In the genomic region with DNA sequence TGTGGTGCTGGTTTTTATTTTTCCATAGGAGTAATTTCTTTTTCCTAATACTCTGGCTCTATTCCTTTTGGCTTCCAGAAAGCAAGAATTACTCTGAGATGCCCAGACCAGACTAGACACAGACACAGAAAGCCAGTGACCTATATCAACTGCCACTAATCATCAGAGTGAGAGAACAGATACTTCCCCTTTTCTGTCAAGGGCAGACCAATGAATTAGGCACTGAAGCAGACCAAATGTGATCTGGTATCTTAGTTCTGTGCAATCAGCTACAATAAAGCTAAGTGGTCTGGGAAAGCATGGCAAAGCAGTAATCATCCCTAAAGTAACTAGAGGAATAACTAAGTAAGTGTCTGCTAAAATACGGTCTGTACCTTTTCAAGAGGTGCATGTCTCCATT, we compare ENCODE assay signal across 19 cellular contexts.
A peak's percentile ranks its signal among the peaks of the same experiment; 100 is the strongest.
DNase-seq lines count a peak whose midpoint lies in the region; ATAC-seq, FAIRE-seq and TF ChIP-seq lines count a peak whose summit lies in the region.
"Had no signal": no experiment of that assay in that cellular context is flagged by ENCODE, and none has a peak within 500 bp of the region (broad histone marks: within the 10 kb centered on the region; RNA-seq: fewer than 3 reads in every experiment).

No MANE protein-coding gene starts in this region.

- no peak for FAIRE-seq in GM12878 (lab: Jason Lieb, UNC)
- FAIRE-seq: pancreas had no signal

- DNase-seq in heart left ventricle = no peak
- no peak for DNase-seq in left cardiac atrium
- peak; percentile 87 for DNase-seq in MV-4-11 (lab: John Stamatoyannopoulos, UW)
- no peak for DNase-seq in GM12878 (ENCODE audit: low read depth, low spot score)
- no peak for DNase-seq in SIG-M5 treated with dmso at 0.1 percent for 504 hours (lab: John Stamatoyannopoulos, UW; ENCODE audit: unreplicated experiment)
- no peak for DNase-seq in GM19240 (ENCODE audit: insufficient read length, low spot score)
- DNase-seq in HUDEP-2 (lab: John Stamatoyannopoulos, UW; ENCODE audit: unreplicated experiment in 76 of 76) = no peak
- DNase-seq: ACHN; activated CD4-positive, alpha-beta T cell treated with anti-CD3 and anti-CD28 coated beads, Interleukin-2, amount 10 ng/mL, durations not matched to agents 24 days and 14 days; cerebellar nuclear complex; HCEC 1CT; NCI-H1436; NCI-H2107; NCI-H510A had no signal

- H3K27me3 ChIP-seq in heart left ventricle (no peaks in the 10 kb centered on the region), GM12878 (replicated peaks in 1 of 2; ENCODE audit: control insufficient read depth in 2 of 2, insufficient read depth in 2 of 2, low read length in 1 of 2) (no peaks in the 10 kb centered on the region)
- H3K27me3 ChIP-seq: ascending aorta, pancreas, suprapubic skin had no signal

- RAD21 ChIA-PET in GM12878 (lab: Charles Lee; ENCODE audit: unreplicated experiment) = interaction anchor here (1.0 to 1.9 kb wide), 10 partner anchors 10 to 260 kb away, joined by 3 to 8 read pairs (median 4); no protein-coding TSS in a partner anchor

- no peak for TF ChIP-seq CTCF in heart left ventricle (IDR thresholded peaks at IDR 0.05)
- TF ChIP-seq CTCF in GM12878 (IDR thresholded peaks at IDR 0.05 in 2 of 3, conservative IDR thresholded peaks at IDR 0.05 in 1 of 3; ENCODE audit: control insufficient read depth in 2 of 3, extremely low read depth in 1 of 3, insufficient read depth in 1 of 3, low read depth in 3 of 3, low read length in 3 of 3) = no peak

- no TSS peak for BruUV-seq in GM12878 (replicated peaks; lab: Mats Ljungman, UMichigan)

- peak in 3 of 4 donors; percentile 9 to 24 (median 19) for ATAC-seq in heart left ventricle
- ATAC-seq in left cardiac atrium = no peak
- peak; percentile 98 for ATAC-seq in GM12878
- ATAC-seq in GM19324 (IDR thresholded peaks at IDR 0.05; ENCODE audit: low FRiP score, unreplicated experiment) = no peak
- ATAC-seq: activated T-helper 17 cell treated with anti-CD3 and anti-CD28 coated beads, Interleukin-2, amount 50 U/mL, for 72 hours had no signal

- TF ChIP-seq RAD21 in GM12878 (IDR thresholded peaks at IDR 0.05; ENCODE audit: insufficient read depth, low read depth, low read length) = no peak

- TF ChIP-seq POLR2A in heart left ventricle (IDR thresholded peaks at IDR 0.05) (no peak), GM12878 (IDR thresholded peaks at IDR 0.05; ENCODE audit: low read depth, low read length) (no peak)

- H3K27ac ChIP-seq in heart left ventricle (peak overlapping the region in 11 of 12 donors; percentile 8 to 77 (median 58)), GM12878 (ENCODE audit: control insufficient read depth, insufficient read depth) (no peak overlapping the region)
- H3K27ac ChIP-seq: ascending aorta, pancreas, suprapubic skin had no signal

- H2AFZ ChIP-seq in GM12878 (ENCODE audit: control insufficient read depth, low read depth, low read length) = no peak overlapping the region

- TF ChIP-seq EP300 in GM12878 (IDR thresholded peaks at IDR 0.05; ENCODE audit: borderline replicate concordance in 1 of 2, control insufficient read depth in 1 of 2, low read depth in 2 of 2, low read length in 2 of 2) = no peak

- H3K79me2 ChIP-seq in GM12878 (ENCODE audit: control insufficient read depth, insufficient read depth, low read length) = no peaks in the 10 kb centered on the region

- POLR2A ChIA-PET in GM12878 (lab: Charles Lee) = interaction anchor here (0.6 to 1.4 kb wide), 4 partner anchors 9 to 203 kb away, joined by 3 to 5 read pairs (median 4); no protein-coding TSS in a partner anchor

- no peaks in the 10 kb centered on the region for H4K20me1 ChIP-seq in GM12878 (ENCODE audit: control insufficient read depth, insufficient read depth)

- CTCF ChIA-PET in GM12878 (lab: Yijun Ruan, JAX) = interaction anchor here (0.6 to 1.7 kb wide), 9 partner anchors 9 to 541 kb away, joined by 3 to 10 read pairs (median 3); no protein-coding TSS in a partner anchor

- SMC1A ChIA-PET in GM12878 (lab: Charles Lee; ENCODE audit: uncharacterized antibody, unreplicated experiment) = interaction anchor here (0.6 to 2.7 kb wide), 16 partner anchors 9 to 252 kb away, joined by 3 to 16 read pairs (median 3); partner anchors contain the start of gene ELAVL2

- H3K4me1 ChIP-seq in heart left ventricle (peaks cover 4 to 46% (median 33%) of the 10 kb centered on the region in 12 donors), GM12878 (ENCODE audit: control insufficient read depth, insufficient read depth, low read length) (no peaks in the 10 kb centered on the region)
- H3K4me1 ChIP-seq: ascending aorta, pancreas had no signal

- H3K36me3 ChIP-seq in heart left ventricle (no peaks in the 10 kb centered on the region), GM12878 (ENCODE audit: control insufficient read depth in 2 of 2, insufficient read depth in 2 of 2, low read length in 1 of 2) (no peaks in the 10 kb centered on the region)
- H3K36me3 ChIP-seq: ascending aorta, pancreas, suprapubic skin had no signal

- no peak overlapping the region for H3K9ac ChIP-seq in GM12878 (ENCODE audit: control insufficient read depth, insufficient read depth, low read length)

- H3K9me3 ChIP-seq in heart left ventricle (peaks cover 0 to 7% (median 0%) of the 10 kb centered on the region in 12 donors), GM12878 (replicated peaks; ENCODE audit: control insufficient read depth, insufficient read depth, low read length) (no peaks in the 10 kb centered on the region)
- H3K9me3 ChIP-seq: ascending aorta, pancreas, suprapubic skin had no signal

- WGBS in heart left ventricle, 4 donors = 42 to 67% (median 63%) methylated on average over 1 of the region's 1 CpG
- 0% methylated on average over 1 of the region's 1 CpG for WGBS in GM12878 (ENCODE audit: insufficient coverage, insufficient replicate concordance, low lambda C conversion rate, missing lambda C conversion rate)

- intact Hi-C loops in heart left ventricle (cut with DNase I) (no loop called here), left cardiac atrium (cut with DNase I) (no loop called here), GM12878 (cut with micrococcal nuclease; ENCODE audit: unreplicated experiment) (loop anchor here (1.0 kb wide), 1 partner anchor 12 kb away; no protein-coding TSS in a partner anchor)

- H3K4me2 ChIP-seq in GM12878 (ENCODE audit: control insufficient read depth, insufficient read depth) = no peak overlapping the region

- H3K4me3 ChIP-seq in heart left ventricle (no peak overlapping the region), GM12878 (no peak overlapping the region)
- H3K4me3 ChIP-seq: ascending aorta, pancreas, suprapubic skin had no signal

- in situ Hi-C loops in GM12878 (cut with MboI) = no loop called here

TF ChIP-seq in GM12878, 131 proteins besides CTCF, POLR2A, EP300 and RAD21 (continues in another document):
- TF ChIP-seq, protein P1, sequence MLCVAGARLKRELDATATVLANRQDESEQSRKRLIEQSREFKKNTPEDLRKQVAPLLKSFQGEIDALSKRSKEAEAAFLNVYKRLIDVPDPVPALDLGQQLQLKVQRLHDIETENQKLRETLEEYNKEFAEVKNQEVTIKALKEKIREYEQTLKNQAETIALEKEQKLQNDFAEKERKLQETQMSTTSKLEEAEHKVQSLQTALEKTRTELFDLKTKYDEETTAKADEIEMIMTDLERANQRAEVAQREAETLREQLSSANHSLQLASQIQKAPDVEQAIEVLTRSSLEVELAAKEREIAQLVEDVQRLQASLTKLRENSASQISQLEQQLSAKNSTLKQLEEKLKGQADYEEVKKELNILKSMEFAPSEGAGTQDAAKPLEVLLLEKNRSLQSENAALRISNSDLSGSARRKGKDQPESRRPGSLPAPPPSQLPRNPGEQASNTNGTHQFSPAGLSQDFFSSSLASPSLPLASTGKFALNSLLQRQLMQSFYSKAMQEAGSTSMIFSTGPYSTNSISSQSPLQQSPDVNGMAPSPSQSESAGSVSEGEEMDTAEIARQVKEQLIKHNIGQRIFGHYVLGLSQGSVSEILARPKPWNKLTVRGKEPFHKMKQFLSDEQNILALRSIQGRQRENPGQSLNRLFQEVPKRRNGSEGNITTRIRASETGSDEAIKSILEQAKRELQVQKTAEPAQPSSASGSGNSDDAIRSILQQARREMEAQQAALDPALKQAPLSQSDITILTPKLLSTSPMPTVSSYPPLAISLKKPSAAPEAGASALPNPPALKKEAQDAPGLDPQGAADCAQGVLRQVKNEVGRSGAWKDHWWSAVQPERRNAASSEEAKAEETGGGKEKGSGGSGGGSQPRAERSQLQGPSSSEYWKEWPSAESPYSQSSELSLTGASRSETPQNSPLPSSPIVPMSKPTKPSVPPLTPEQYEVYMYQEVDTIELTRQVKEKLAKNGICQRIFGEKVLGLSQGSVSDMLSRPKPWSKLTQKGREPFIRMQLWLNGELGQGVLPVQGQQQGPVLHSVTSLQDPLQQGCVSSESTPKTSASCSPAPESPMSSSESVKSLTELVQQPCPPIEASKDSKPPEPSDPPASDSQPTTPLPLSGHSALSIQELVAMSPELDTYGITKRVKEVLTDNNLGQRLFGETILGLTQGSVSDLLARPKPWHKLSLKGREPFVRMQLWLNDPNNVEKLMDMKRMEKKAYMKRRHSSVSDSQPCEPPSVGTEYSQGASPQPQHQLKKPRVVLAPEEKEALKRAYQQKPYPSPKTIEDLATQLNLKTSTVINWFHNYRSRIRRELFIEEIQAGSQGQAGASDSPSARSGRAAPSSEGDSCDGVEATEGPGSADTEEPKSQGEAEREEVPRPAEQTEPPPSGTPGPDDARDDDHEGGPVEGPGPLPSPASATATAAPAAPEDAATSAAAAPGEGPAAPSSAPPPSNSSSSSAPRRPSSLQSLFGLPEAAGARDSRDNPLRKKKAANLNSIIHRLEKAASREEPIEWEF (IDR thresholded peaks at IDR 0.05; ENCODE audit: insufficient replicate concordance, low read depth, low read length) = no peak

Comparison
In these comparisons a context has a peak if more than half of its experiments do, and no peak if none do; other contexts are left out.
1. ATAC-seq: peak in heart left ventricle (3 of 4) and GM12878 (single experiment); none in left cardiac atrium (0 of 2) and GM19324 (single experiment).